In the genomic region with DNA sequence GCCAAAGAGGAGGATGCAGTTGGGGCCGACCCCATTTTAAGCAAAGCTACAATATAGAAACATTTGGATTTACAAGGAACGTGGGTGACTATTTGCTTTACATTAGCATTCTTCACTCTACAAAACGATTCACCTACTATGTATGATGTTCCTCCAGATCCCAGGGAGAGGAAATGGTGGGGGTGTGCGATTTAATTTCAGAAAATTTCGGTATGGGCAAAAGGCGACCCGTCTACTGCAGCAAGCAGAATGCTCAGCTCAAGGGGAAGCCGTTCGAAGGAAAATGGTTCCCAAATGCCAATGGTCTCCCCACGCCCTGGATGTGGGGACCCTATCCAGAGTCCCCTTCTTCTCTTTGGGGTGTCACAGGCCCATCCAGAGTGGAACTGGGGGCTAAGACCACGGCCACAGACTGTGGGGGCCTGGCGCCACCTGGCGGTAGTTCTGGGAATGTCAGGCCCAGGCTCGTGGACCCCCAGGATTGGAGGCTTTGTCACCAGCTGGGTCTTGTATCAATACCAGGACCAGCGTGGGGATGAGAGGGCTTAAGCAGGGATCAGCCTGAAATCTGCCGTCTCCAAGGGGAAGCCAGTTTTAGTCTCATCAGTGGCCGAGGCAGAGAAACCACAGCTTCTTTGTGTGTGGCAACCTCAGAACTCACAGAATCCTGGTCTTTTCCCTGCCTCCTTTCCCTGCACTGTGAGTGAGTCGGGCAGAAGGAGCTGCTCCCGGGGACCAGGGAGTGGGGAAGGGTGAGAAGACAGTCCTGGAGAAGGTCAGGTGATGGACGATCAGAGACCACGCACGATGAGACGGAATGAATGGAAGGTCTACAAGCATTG, we compare ENCODE assay signal across 8 cellular contexts. TPM values are rescaled to one million over a fixed set of nuclear protein-coding genes. Genes with fewer than 3 reads are reported as not detected.
DNase-seq lines count a peak whose midpoint lies in the region; ATAC-seq and TF ChIP-seq lines count a peak whose summit lies in the region.

No MANE protein-coding gene starts in this region.

- TF ChIP-seq RAD21 in neural cell (conservative IDR thresholded peaks at IDR 0.05): peak; percentile 97

- DNase-seq in COLO668 (lab: John Stamatoyannopoulos, UW; ENCODE audit: unreplicated experiment): peak; percentile 23
- DNase-seq in KG1 (lab: John Stamatoyannopoulos, UW): peak; percentile 61
- peak; percentile 20 to 25 for DNase-seq in activated CD8-positive, alpha-beta memory T cell treated with anti-CD3 and anti-CD28 coated beads for 4 hours (ENCODE audit: low read depth in 2 of 2)
- peak; percentile 88 for DNase-seq in endodermal cell
- DNase-seq in tibial artery: no peak
- no peak for DNase-seq in DMS79 treated with DMSO at 0.1 percent for 48 hours (lab: John Stamatoyannopoulos, UW)

- no peak for ATAC-seq in HG02588 (IDR thresholded peaks at IDR 0.05; ENCODE audit: unreplicated experiment)

- H3K4me3 Mint-ChIP-seq in endodermal cell: no peak overlapping the region

- H3K27ac ChIP-seq in endodermal cell (ENCODE audit: low read depth, low read length): no peak overlapping the region
- no peak overlapping the region for H3K27ac ChIP-seq in neural cell (ENCODE audit: low read length)
- peak overlapping the region; percentile 2 to 18 for H3K27ac ChIP-seq in tibial artery

- no peaks in the 10 kb centered on the region for H3K79me2 ChIP-seq in neural cell (replicated peaks; ENCODE audit: insufficient read depth, low read length)

- peaks cover 10% of the 10 kb centered on the region for H3K4me1 Mint-ChIP-seq in endodermal cell

- no peaks in the 10 kb centered on the region for H3K27me3 Mint-ChIP-seq in endodermal cell (ENCODE audit: insufficient read depth)

- H2AFZ ChIP-seq in neural cell (ENCODE audit: low read depth, low read length): peak overlapping the region; percentile 7

- 53 to 56% methylated on average over 17 to 23 of the region's 23 CpGs for WGBS in endodermal cell (ENCODE audit: insufficient coverage in 1 of 2, insufficient read length in 1 of 2), 2 experiments

- no peak overlapping the region for H3K4me3 ChIP-seq in endodermal cell (ENCODE audit: low read length)
- H3K4me3 ChIP-seq in neural cell (ENCODE audit: low read length): no peak overlapping the region
- H3K4me3 ChIP-seq in tibial artery: peak overlapping the region; percentile 4 to 5

- TF ChIP-seq EP300 in neural cell (conservative IDR thresholded peaks at IDR 0.05; ENCODE audit: poor library complexity, severe bottlenecking): no peak

- intact Hi-C loops in tibial artery (cut with DNase I; ENCODE audit: low total_unique reads): loop anchor here (2.0 kb wide), 2 partner anchors 38 to 70 kb away; no protein-coding TSS in a partner anchor

- H3K9me3 Mint-ChIP-seq in endodermal cell: no peaks in the 10 kb centered on the region

- H3K27ac Mint-ChIP-seq in endodermal cell: no peak overlapping the region

- H3K9me2 ChIP-seq in neural cell (ENCODE audit: insufficient read depth, low read length): no peaks in the 10 kb centered on the region

- H3K9ac ChIP-seq in endodermal cell (ENCODE audit: extremely low read depth, low read length, poor library complexity, severe bottlenecking) (no peak overlapping the region), neural cell (ENCODE audit: low read length) (peak overlapping the region; percentile 14)

- peak; percentile 100 for TF ChIP-seq CTCF in endodermal cell (conservative IDR thresholded peaks at IDR 0.05)
- TF ChIP-seq CTCF in neural cell (IDR thresholded peaks at IDR 0.05; ENCODE audit: poor library complexity, severe bottlenecking): peak; percentile 99
- TF ChIP-seq CTCF in tibial artery (IDR thresholded peaks at IDR 0.05): peak; percentile 98 to 99

- no peaks in the 10 kb centered on the region for H3K36me3 Mint-ChIP-seq in endodermal cell (ENCODE audit: low read depth)

- H3K36me3 ChIP-seq in endodermal cell (ENCODE audit: control insufficient read depth, insufficient read depth, low read length) (no peaks in the 10 kb centered on the region), neural cell (ENCODE audit: insufficient read depth, low read length) (no peaks in the 10 kb centered on the region), tibial artery (no peaks in the 10 kb centered on the region)

- H3K9me3 ChIP-seq in endodermal cell (ENCODE audit: control insufficient read depth, low read length): no peaks in the 10 kb centered on the region
- H3K9me3 ChIP-seq in neural cell (ENCODE audit: low read length): no peaks in the 10 kb centered on the region
- H3K9me3 ChIP-seq in tibial artery: no peaks in the 10 kb centered on the region

- H3F3A ChIP-seq in neural cell (ENCODE audit: insufficient read depth, low read length, poor library complexity, severe bottlenecking): no peaks in the 10 kb centered on the region

- no peak overlapping the region for H3K4me2 ChIP-seq in neural cell (ENCODE audit: low read length)

- H3K4me1 ChIP-seq in endodermal cell (ENCODE audit: control insufficient read depth, insufficient read depth, low read length): no peaks in the 10 kb centered on the region
- peaks cover 0 to 37% (median 26%) of the 10 kb centered on the region in 4 donors for H3K4me1 ChIP-seq in tibial artery

- no peaks in the 10 kb centered on the region for H3K27me3 ChIP-seq in endodermal cell (ENCODE audit: control insufficient read depth, insufficient read depth, low read length, poor library complexity, severe bottlenecking)
- H3K27me3 ChIP-seq in neural cell (ENCODE audit: insufficient read depth, low read depth, low read length): no peaks in the 10 kb centered on the region
- peaks cover 0 to 20% of the 10 kb centered on the region in 2 donors for H3K27me3 ChIP-seq in tibial artery

- H4K20me1 ChIP-seq in neural cell (ENCODE audit: insufficient read depth): no peaks in the 10 kb centered on the region

TF ChIP-seq in neural cell, 6 proteins besides CTCF, POLR2A, EP300 and RAD21:
- TF ChIP-seq MXI1 (conservative IDR thresholded peaks at IDR 0.05; ENCODE audit: poor library complexity, severe bottlenecking): no peak
- no peak for TF ChIP-seq TAF1 (IDR thresholded peaks at IDR 0.05; ENCODE audit: low read depth)
- TF ChIP-seq SMC3 (conservative IDR thresholded peaks at IDR 0.05; ENCODE audit: poor library complexity): peak; percentile 99

RNA-seq across cellular contexts. Expression of a gene that starts 8.3 kb away (rescaled TPM):
- under 1 TPM; 0.11 to 0.69 TPM for total RNA-seq in endodermal cell
- 1.7 TPM for polyA plus RNA-seq in endodermal cell (2013, experiment 1 of 2)
- 1.9 TPM for polyA plus RNA-seq in endodermal cell (2013, experiment 2 of 2)
- 12.4 and 14.6 TPM in 2 replicates for polyA plus RNA-seq in neural cell
- polyA minus RNA-seq in neural cell: 11.8 and 16.1 TPM in 2 replicates

Comparison
In these comparisons a context has a peak if more than half of its experiments do, and no peak if none do; other contexts are left out.
1. DNase-seq: peak in COLO668 (single experiment), KG1 (single experiment), activated CD8-positive, alpha-beta memory T cell treated with anti-CD3 and anti-CD28 coated beads for 4 hours (2 of 2) and endodermal cell (single experiment); none in tibial artery (0 of 2) and DMS79 treated with DMSO at 0.1 percent for 48 hours (single experiment).
2. H3K27ac ChIP-seq: peak in tibial artery (2 of 2); none in endodermal cell (single experiment) and neural cell (single experiment).
3. H3K4me3 ChIP-seq: peak in tibial artery (2 of 2); none in endodermal cell (single experiment) and neural cell (single experiment).
4. Peak in every context shown above with its lines, with median percentiles within 50 percentile points of each other: CTCF ChIP-seq.